ENCODE assay signal across 1 cellular context in genomic region chr19:39166571-39167391, GRCh38.
TF ChIP-seq lines count a peak whose summit lies in the region.

No MANE protein-coding gene starts in this region.

TF ChIP-seq in HepG2, 621 proteins besides CTCF, POLR2A, EP300 and RAD21:
- TF ChIP-seq ZZZ3 (CRISPR knock-in tag; IDR thresholded peaks at IDR 0.05; ENCODE audit: borderline replicate concordance) (no peak), RELA (CRISPR knock-in tag; IDR thresholded peaks at IDR 0.05) (no peak), FOXA3 (CRISPR knock-in tag; IDR thresholded peaks at IDR 0.05) (no peak), PHF21A (CRISPR knock-in tag; IDR thresholded peaks at IDR 0.05) (0 out of 2 replicates have a peak, but pooled peaks have one; percentile 43), HIC2 (CRISPR knock-in tag; IDR thresholded peaks at IDR 0.05; ENCODE audit: low read depth) (peak; percentile 85; the same call in 1 of the 2 replicates), HNRNPL (IDR thresholded peaks at IDR 0.05; ENCODE audit: low read depth, low read length) (peak; percentile 93), HNRNPK (IDR thresholded peaks at IDR 0.05; ENCODE audit: low read depth, low read length, poor library complexity, severe bottlenecking) (peak; percentile 14), PRMT3 (CRISPR knock-in tag; IDR thresholded peaks at IDR 0.05; ENCODE audit: borderline replicate concordance, low read depth) (no peak), SMAD1 (CRISPR knock-in tag; IDR thresholded peaks at IDR 0.05; ENCODE audit: borderline replicate concordance, low read depth) (peak; percentile 28; the same call in 1 of the 2 replicates), MYPOP (CRISPR knock-in tag; IDR thresholded peaks at IDR 0.05) (no peak), KAT8 (CRISPR knock-in tag; IDR thresholded peaks at IDR 0.05) (no peak), SP5 (CRISPR knock-in tag; IDR thresholded peaks at IDR 0.05; ENCODE audit: borderline replicate concordance, low read depth) (peak; percentile 34; the same call in 1 of the 2 replicates), MAZ (IDR thresholded peaks at IDR 0.05; ENCODE audit: borderline replicate concordance, low read depth, low read length) (peak; percentile 9; the same call in 1 of the 2 replicates), MAZ (CRISPR knock-in tag; IDR thresholded peaks at IDR 0.05; ENCODE audit: low read depth) (no peak), ZNF687 (CRISPR knock-in tag; IDR thresholded peaks at IDR 0.05) (peak; percentile 55), SAP130 (CRISPR knock-in tag; IDR thresholded peaks at IDR 0.05; ENCODE audit: low read depth) (peak; percentile 50), HNF4A (CRISPR knock-in tag; IDR thresholded peaks at IDR 0.05) (0 out of 2 replicates have a peak, but pooled peaks have one; percentile 3), WIZ (CRISPR knock-in tag; IDR thresholded peaks at IDR 0.05) (no peak), TBX2 (CRISPR knock-in tag; IDR thresholded peaks at IDR 0.05; ENCODE audit: borderline replicate concordance) (0 out of 2 replicates have a peak, but pooled peaks have one; percentile 20), ZBTB7B (CRISPR knock-in tag; IDR thresholded peaks at IDR 0.05) (0 out of 2 replicates have a peak, but pooled peaks have one; percentile 55), ZNF263 (CRISPR knock-in tag; IDR thresholded peaks at IDR 0.05) (peak; percentile 97), ARID4A (CRISPR knock-in tag; IDR thresholded peaks at IDR 0.05; ENCODE audit: borderline replicate concordance) (peak; percentile 16; the same call in 1 of the 2 replicates), ZBTB44 (CRISPR knock-in tag; IDR thresholded peaks at IDR 0.05) (no peak), AHR (CRISPR knock-in tag; IDR thresholded peaks at IDR 0.05) (0 out of 2 replicates have a peak, but pooled peaks have one; percentile 23), POLR2G (IDR thresholded peaks at IDR 0.05; ENCODE audit: low read depth, low read length) (peak; percentile 45; the same call in 1 of the 2 replicates), ZNF274 (CRISPR knock-in tag; IDR thresholded peaks at IDR 0.05) (0 out of 2 replicates have a peak, but pooled peaks have one; percentile 42), RBM22 (optimal IDR thresholded peaks at IDR 0.05; ENCODE audit: low read length) (peak; percentile 47)
